In the genomic region with DNA sequence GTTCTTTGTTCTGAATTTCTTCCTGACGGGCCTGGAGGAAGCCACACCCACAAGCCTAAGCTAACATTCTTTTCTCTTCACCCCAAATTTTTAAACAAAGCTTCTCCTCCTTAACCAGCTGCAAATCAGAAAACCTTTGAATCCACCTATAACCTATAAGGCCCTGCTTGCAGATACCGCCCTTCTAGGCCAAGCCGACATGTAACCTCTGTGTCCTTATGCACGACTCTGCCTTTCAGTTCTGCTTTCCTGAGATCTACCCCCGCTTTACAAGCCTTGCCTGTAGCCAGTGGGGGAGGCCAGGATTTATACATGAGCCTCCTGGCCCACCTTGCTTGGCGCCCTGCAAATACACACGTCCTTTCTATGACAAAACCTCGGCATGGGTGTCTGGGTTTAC, we compare ENCODE assay signal across 19 cellular contexts. TPM values are rescaled to one million over a fixed set of nuclear protein-coding genes. Genes with fewer than 3 reads are reported as not detected.
DNase-seq lines count a peak whose midpoint lies in the region; ATAC-seq and TF ChIP-seq lines count a peak whose summit lies in the region.
"Had no signal": no experiment of that assay in that cellular context is flagged by ENCODE, and none has a peak within 500 bp of the region (broad histone marks: within the 10 kb centered on the region; RNA-seq: fewer than 3 reads in every experiment).

No MANE protein-coding gene starts in this region.

- H3K27ac Mint-ChIP-seq in endodermal cell = peak overlapping the region; percentile 61

- H3K4me3 Mint-ChIP-seq in endodermal cell = no peak overlapping the region

- DNase-seq in GM13976 (ENCODE audit: low spot score) (peak; percentile 78), MV-4-11 (lab: John Stamatoyannopoulos, UW) (peak; percentile 53), endodermal cell (no peak), pons (ENCODE audit: low spot score) (no peak), 8988T (no peak), Right ventricle myocardium superior (no peak)
- DNase-seq: activated effector memory CD4-positive, alpha-beta T cell treated with Interleukin-2 at 50 U/mL for 16 hours; glutamatergic neuron; KBM-7; naive B cell; NCI-H1092 treated with DMSO at 0.1 percent for 48 hours; NCI-H748 treated with DMSO at 0.1 percent for 48 hours; stimulated activated CD4-positive, alpha-beta T cell treated with anti-CD3 and anti-CD28 coated beads, Interleukin-2, amount 100 ng/mL, for 48 hours; SW 1271 had no signal

- ATAC-seq in GM21529 (IDR thresholded peaks at IDR 0.05; ENCODE audit: unreplicated experiment) = peak; percentile 74
- no peak for ATAC-seq in Right ventricle myocardium superior (ENCODE audit: poor library complexity)
- ATAC-seq in HG02970 (IDR thresholded peaks at IDR 0.05; ENCODE audit: low FRiP score, unreplicated experiment) = no peak
- ATAC-seq: HCT116 had no signal

- no peaks in the 10 kb centered on the region for H3K9me3 Mint-ChIP-seq in endodermal cell
- H3K9me3 Mint-ChIP-seq: naive B cell had no signal

- no peaks in the 10 kb centered on the region for H3K9me3 ChIP-seq in endodermal cell (ENCODE audit: control insufficient read depth, low read length)

- TF ChIP-seq CTCF in GM13976 (IDR thresholded peaks at IDR 0.05; ENCODE audit: borderline replicate concordance, control extremely low read depth, extremely low read depth, insufficient read depth, missing control alignments) = no peak
- no peak for TF ChIP-seq CTCF in endodermal cell (conservative IDR thresholded peaks at IDR 0.05)

- peaks cover 83% of the 10 kb centered on the region for H3K36me3 Mint-ChIP-seq in endodermal cell (ENCODE audit: low read depth)

- H3K4me3 ChIP-seq in endodermal cell (ENCODE audit: low read length) = no peak overlapping the region
- H3K4me3 ChIP-seq: lung had no signal

- 92 to 97% methylated on average over 5 to 8 of the region's 8 CpGs for WGBS in endodermal cell (ENCODE audit: insufficient coverage in 1 of 2, insufficient read length in 1 of 2), 2 experiments

- in situ Hi-C loops in GM13976 (cut with MboI; ENCODE audit: low sequenced_read_pairs, unreplicated experiment) = no loop called here

- intact Hi-C loops in Right ventricle myocardium superior (cut with DNase I) = no loop called here

- peaks cover 11% of the 10 kb centered on the region for H3K4me1 ChIP-seq in endodermal cell (ENCODE audit: control insufficient read depth, insufficient read depth, low read length)
- H3K4me1 ChIP-seq: parathyroid adenoma had no signal

- H3K27me3 Mint-ChIP-seq in endodermal cell (ENCODE audit: insufficient read depth) = no peaks in the 10 kb centered on the region
- H3K27me3 Mint-ChIP-seq: naive B cell had no signal

- no peaks in the 10 kb centered on the region for H3K4me1 Mint-ChIP-seq in endodermal cell

- H3K9ac ChIP-seq in endodermal cell (ENCODE audit: extremely low read depth, low read length, poor library complexity, severe bottlenecking) = no peak overlapping the region
- H3K9ac ChIP-seq: parathyroid adenoma had no signal

- H3K27ac ChIP-seq in endodermal cell (ENCODE audit: low read depth, low read length) = no peak overlapping the region
- H3K27ac ChIP-seq: parathyroid adenoma had no signal

- H3K27me3 ChIP-seq in endodermal cell (ENCODE audit: control insufficient read depth, insufficient read depth, low read length, poor library complexity, severe bottlenecking) = no peaks in the 10 kb centered on the region

- peaks cover 91% of the 10 kb centered on the region for H3K36me3 ChIP-seq in endodermal cell (ENCODE audit: control insufficient read depth, insufficient read depth, low read length)

RNA-seq across cellular contexts. Expression of gene BRD9, which starts 19.3 kb away (rescaled TPM):
- total RNA-seq in endodermal cell (10 to 100 TPM; 58.2 to 67.9 TPM), Right ventricle myocardium superior (28.0 TPM)
- 48.1 TPM for polyA plus RNA-seq in endodermal cell (2013, experiment 1 of 2)
- polyA plus RNA-seq in endodermal cell (2013, experiment 2 of 2) = 43.1 TPM

RNA-seq across cellular contexts. Expression of gene TRIP13, which starts 19.4 kb away (rescaled TPM):
- total RNA-seq in endodermal cell (10 to 100 TPM; 21.9 to 32.4 TPM), Right ventricle myocardium superior (0.48 TPM)
- 31.7 TPM for polyA plus RNA-seq in endodermal cell (2013, experiment 1 of 2)
- polyA plus RNA-seq in endodermal cell (2013, experiment 2 of 2) = 31.8 TPM

RNA-seq across cellular contexts. Expression of gene ZDHHC11, which starts 22.5 kb away (rescaled TPM):
- total RNA-seq in endodermal cell (10 to 100 TPM; 10.6 to 28.9 TPM), Right ventricle myocardium superior (55.6 TPM)
- 8.4 TPM for polyA plus RNA-seq in endodermal cell (2013, experiment 1 of 2)
- polyA plus RNA-seq in endodermal cell (2013, experiment 2 of 2) = 10.4 TPM

Comparison
In these comparisons a context has a peak if more than half of its experiments do, and no peak if none do; other contexts are left out.
1. DNase-seq: peak in GM13976 (single experiment) and MV-4-11 (single experiment); none in endodermal cell (single experiment), pons (single experiment), 8988T (single experiment) and Right ventricle myocardium superior (single experiment).
2. RNA of gene TRIP13, which starts 19.4 kb away (total RNA-seq): 21.9 to 32.4 TPM in endodermal cell; 0.48 TPM in Right ventricle myocardium superior (single experiment); every median in the first group is over 10 times any median in the second.